ENCODE assay signal across 6 cellular contexts in genomic region chr12:75541-75940, GRCh38. TPM values are rescaled to one million over a fixed set of nuclear protein-coding genes. Genes with fewer than 3 reads are reported as not detected.
"Had no signal": no experiment of that assay in that cellular context is flagged by ENCODE, and none has a peak within 500 bp of the region (broad histone marks: within the 10 kb centered on the region; RNA-seq: fewer than 3 reads in every experiment).

No MANE protein-coding gene starts in this region.

RNA-seq across cellular contexts. Expression of gene IQSEC3, which starts 9.0 kb away (rescaled TPM):
- total RNA-seq: OCI-LY7, PC-9, RPMI7951, SJCRH30, SJSA1, SK-MEL-5 had no signal
